ENCODE assay signal across 18 cellular contexts in the genomic region with DNA sequence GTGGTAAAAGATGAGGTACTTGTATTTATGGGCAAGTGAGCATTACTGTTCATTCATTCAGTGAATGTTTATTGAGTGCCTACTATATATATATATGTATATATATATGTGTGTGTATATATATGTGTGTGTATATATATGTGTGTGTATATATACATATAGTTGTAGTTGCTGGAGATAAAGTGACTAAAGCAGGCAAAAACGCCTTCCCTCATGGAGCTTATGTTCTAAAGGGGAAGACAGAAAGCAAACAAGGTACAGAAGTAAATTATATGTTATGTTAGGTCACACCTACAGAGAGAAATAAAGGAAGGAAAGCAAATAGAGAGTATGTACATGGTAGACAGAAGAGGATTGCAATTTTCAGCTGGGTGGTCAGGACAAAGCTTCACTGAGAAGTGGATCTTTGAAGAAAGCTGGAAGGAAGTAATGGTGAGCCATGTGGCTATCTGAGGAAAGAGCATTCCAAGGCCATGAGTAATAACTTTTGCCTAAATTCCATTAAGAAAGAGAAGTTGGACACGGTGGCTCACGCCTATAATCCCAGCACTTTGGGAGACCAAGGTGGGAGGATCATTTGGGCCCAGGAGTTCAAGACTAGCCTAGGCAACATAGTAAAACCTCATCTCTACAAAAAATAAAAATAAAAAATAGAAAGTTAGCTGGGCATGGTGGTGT. TPM values are rescaled to one million over a fixed set of nuclear protein-coding genes. Genes with fewer than 3 reads are reported as not detected.
DNase-seq lines count a peak whose midpoint lies in the region; ATAC-seq, FAIRE-seq and TF ChIP-seq lines count a peak whose summit lies in the region.
"Had no signal": no experiment of that assay in that cellular context is flagged by ENCODE, and none has a peak within 500 bp of the region (broad histone marks: within the 10 kb centered on the region; RNA-seq: fewer than 3 reads in every experiment).

No MANE protein-coding gene starts in this region.

- no peak for ATAC-seq in GM18520 (IDR thresholded peaks at IDR 0.05; ENCODE audit: unreplicated experiment)
- ATAC-seq: Right ventricle myocardium inferior had no signal

- H3K4me3 ChIP-seq in AG04449 (ENCODE audit: low read depth, low read length): no peak overlapping the region
- H3K4me3 ChIP-seq in astrocyte (ENCODE audit: insufficient read depth, low read depth, low read length): no peak overlapping the region
- H3K4me3 ChIP-seq: ascending aorta; BLaER1 treated with 17β-estradiol and CSF1 and Interleukin-3, amounts not matched to agents 10 nM and 100 nM had no signal

- no peaks in the 10 kb centered on the region for H3K9me3 Mint-ChIP-seq in astrocyte (ENCODE audit: unreplicated experiment)
- H3K9me3 Mint-ChIP-seq: activated T-cell treated with anti-CD3 and anti-CD28 coated beads, Interleukin-2, amount 50 U/mL, for 24 hours; nephron progenitor cell; type B pancreatic cell had no signal

- H3K4me1 ChIP-seq in astrocyte (ENCODE audit: insufficient read depth, low read length): peaks cover 3% of the 10 kb centered on the region
- H3K4me1 ChIP-seq: ascending aorta; BLaER1 treated with 17β-estradiol and CSF1 and Interleukin-3, amounts not matched to agents 10 nM and 100 nM had no signal

- no peak for FAIRE-seq in astrocyte (lab: Jason Lieb, UNC)
- FAIRE-seq: kidney had no signal

- no peak overlapping the region for H3K9ac ChIP-seq in astrocyte (ENCODE audit: low read length)
- H3K9ac ChIP-seq: BLaER1 treated with 17β-estradiol and CSF1 and Interleukin-3, amounts not matched to agents 10 nM and 100 nM; KMS-11 had no signal

- H3K4me2 ChIP-seq in astrocyte (ENCODE audit: low read length): no peak overlapping the region
- H3K4me2 ChIP-seq: BLaER1 treated with 17β-estradiol and CSF1 and Interleukin-3, amounts not matched to agents 10 nM and 100 nM; KMS-11 had no signal

- peaks cover 15% of the 10 kb centered on the region for H3K4me1 Mint-ChIP-seq in astrocyte (ENCODE audit: low read depth, unreplicated experiment)

- POLR2A ChIA-PET in AG04449 (lab: Yijun Ruan, JAX): interaction anchor here (0.6 to 1.1 kb wide), 3 partner anchors 9 to 39 kb away, joined by 3 read pairs; no protein-coding TSS in a partner anchor

- H3K4me3 Mint-ChIP-seq in astrocyte (ENCODE audit: unreplicated experiment): no peak overlapping the region
- H3K4me3 Mint-ChIP-seq: activated T-cell treated with anti-CD3 and anti-CD28 coated beads, Interleukin-2, amount 50 U/mL, for 24 hours; nephron progenitor cell; type B pancreatic cell had no signal

- no peak overlapping the region for H2AFZ ChIP-seq in astrocyte (ENCODE audit: low read depth, low read length)

- no peak overlapping the region for H3K27ac ChIP-seq in astrocyte (ENCODE audit: low read depth, low read length)
- H3K27ac ChIP-seq: ascending aorta; BLaER1 treated with 17β-estradiol and CSF1 and Interleukin-3, amounts not matched to agents 10 nM and 100 nM; KMS-11 had no signal

- H3K27ac Mint-ChIP-seq in astrocyte (ENCODE audit: unreplicated experiment): peak overlapping the region; percentile 28
- H3K27ac Mint-ChIP-seq: activated T-cell treated with anti-CD3 and anti-CD28 coated beads, Interleukin-2, amount 50 U/mL, for 24 hours; nephron progenitor cell; type B pancreatic cell had no signal

- H3K27me3 Mint-ChIP-seq in astrocyte (ENCODE audit: low read depth, unreplicated experiment): no peaks in the 10 kb centered on the region

- H3K36me3 Mint-ChIP-seq in astrocyte (ENCODE audit: low read depth, unreplicated experiment): no peaks in the 10 kb centered on the region
- H3K36me3 Mint-ChIP-seq: type B pancreatic cell had no signal

- CTCF ChIA-PET in AG04449 (lab: Yijun Ruan, JAX): interaction anchor here (0.7 to 2.5 kb wide), 5 partner anchors 9 to 80 kb away, joined by 3 to 9 read pairs (median 5); no protein-coding TSS in a partner anchor

- H4K20me1 ChIP-seq in astrocyte (ENCODE audit: insufficient read depth, low read length): no peaks in the 10 kb centered on the region
- H4K20me1 ChIP-seq: BLaER1 treated with 17β-estradiol and CSF1 and Interleukin-3, amounts not matched to agents 10 nM and 100 nM had no signal

- no peaks in the 10 kb centered on the region for H3K9me3 ChIP-seq in astrocyte (ENCODE audit: insufficient read depth, low read depth, low read length)
- H3K9me3 ChIP-seq: ascending aorta; BLaER1 treated with 17β-estradiol and CSF1 and Interleukin-3, amounts not matched to agents 10 nM and 100 nM had no signal

- no peak for TF ChIP-seq CTCF in AG04449 (IDR thresholded peaks at IDR 0.05; ENCODE audit: insufficient read depth, low read length, missing control alignments)
- no peak for TF ChIP-seq CTCF in astrocyte (IDR thresholded peaks at IDR 0.05; ENCODE audit: insufficient read depth, low read depth, low read length)

- no peaks in the 10 kb centered on the region for H3K27me3 ChIP-seq in astrocyte (ENCODE audit: insufficient read depth, low read length)
- H3K27me3 ChIP-seq: ascending aorta; BLaER1 treated with 17β-estradiol and CSF1 and Interleukin-3, amounts not matched to agents 10 nM and 100 nM had no signal

- no peaks in the 10 kb centered on the region for H3K79me2 ChIP-seq in astrocyte (ENCODE audit: insufficient read depth, low read length)

- DNase-seq in AG04449 (ENCODE audit: low read depth, low spot score) (peak; percentile 31), HS-5 (ENCODE audit: low read depth) (peak; percentile 85), astrocyte (ENCODE audit: low read depth) (peak; percentile 78), hepatic stellate cell (ENCODE audit: low spot score) (peak; percentile 51), NCI-H2107 treated with DMSO at 0.1 percent for 48 hours (lab: John Stamatoyannopoulos, UW; ENCODE audit: unreplicated experiment) (no peak), mesenteric fat pad (ENCODE audit: low spot score) (no peak), occipital lobe (lab: John Stamatoyannopoulos, UW) (no peak)
- DNase-seq: activated T-cell treated with anti-CD3 and anti-CD28 coated beads, Interleukin-2, amount 50 U/mL, for 24 hours; erythroblast; H7; kidney; nephron progenitor cell had no signal

- H3K36me3 ChIP-seq in astrocyte (ENCODE audit: insufficient read depth, low read length): no peaks in the 10 kb centered on the region
- H3K36me3 ChIP-seq: ascending aorta; BLaER1 treated with 17β-estradiol and CSF1 and Interleukin-3, amounts not matched to agents 10 nM and 100 nM had no signal

RNA-seq across cellular contexts. Expression of gene KLF17, which starts 33.5 kb away (rescaled TPM):
- total RNA-seq in astrocyte (0.09 TPM in 1 of 2 replicates, not detected in the other), mesenteric fat pad (not detected), occipital lobe (0.31 TPM)
- total RNA-seq: ascending aorta, H7, kidney, Right ventricle myocardium inferior had no signal

RNA-seq across cellular contexts. Expression of gene SLC6A9, which starts 53.9 kb away (rescaled TPM):
- total RNA-seq in astrocyte (45.2 and 51.4 TPM in 2 replicates), mesenteric fat pad (2.2 TPM), occipital lobe (3.0 TPM)

RNA-seq across cellular contexts. Expression of gene KLF18, which starts 56.3 kb away (rescaled TPM):
- total RNA-seq in astrocyte (not detected in 2 replicates), mesenteric fat pad (not detected), occipital lobe (not detected)
- total RNA-seq: ascending aorta, kidney, Right ventricle myocardium inferior had no signal

Comparison
In these comparisons a context has a peak if more than half of its experiments do, and no peak if none do; other contexts are left out.
1. DNase-seq: peak in AG04449 (single experiment), HS-5 (single experiment), astrocyte (single experiment) and hepatic stellate cell (single experiment); none in NCI-H2107 treated with DMSO at 0.1 percent for 48 hours (single experiment), mesenteric fat pad (single experiment) and occipital lobe (single experiment).
2. RNA of gene SLC6A9, which starts 53.9 kb away (total RNA-seq): 45.2 to 51.4 TPM in astrocyte; 3.0 TPM in occipital lobe (single experiment) and 2.2 TPM in mesenteric fat pad (single experiment); every median in the first group is over 10 times any median in the second.